In the genomic region with DNA sequence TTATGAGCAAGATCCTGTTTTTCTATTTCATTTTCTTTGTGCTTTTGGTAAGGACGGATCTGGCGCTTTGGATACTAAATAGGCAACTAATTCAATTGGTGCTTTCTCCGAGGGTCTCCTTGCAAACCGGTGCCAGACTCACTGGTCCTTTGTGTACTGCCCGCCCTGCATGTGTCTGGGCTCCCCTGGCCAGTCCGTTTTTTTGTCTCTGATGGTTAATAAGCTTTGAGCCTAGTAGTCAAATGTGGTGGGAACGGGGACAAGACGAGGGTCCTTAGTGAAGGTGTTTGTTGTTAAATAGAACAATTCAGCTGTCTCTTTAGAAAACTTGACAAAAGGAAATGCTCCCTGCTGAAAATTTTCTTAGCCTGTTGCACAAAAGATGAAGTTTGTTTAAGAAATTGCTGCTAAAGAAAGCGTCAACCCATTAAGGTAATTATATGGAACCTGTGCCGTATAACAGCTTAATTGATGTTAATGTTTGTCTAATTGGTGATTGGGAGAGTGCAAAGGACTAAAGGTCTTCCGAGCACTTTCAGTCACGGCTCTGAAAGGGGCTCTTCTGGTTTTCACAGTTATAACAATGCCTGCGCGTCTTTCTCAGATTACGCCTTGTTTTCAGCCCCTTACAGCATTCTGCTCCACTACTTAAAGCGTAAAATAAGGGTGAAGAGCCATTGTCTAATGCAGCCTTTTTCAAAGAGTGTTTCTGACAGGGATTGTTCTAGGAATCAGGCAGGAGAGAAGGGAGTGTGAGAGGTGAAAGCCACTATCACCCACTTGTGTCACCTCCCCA, we compare ENCODE assay signal across 17 cellular contexts.
A peak's percentile ranks its signal among the peaks of the same experiment; 100 is the strongest.
DNase-seq lines count a peak whose midpoint lies in the region; ATAC-seq and TF ChIP-seq lines count a peak whose summit lies in the region.
"Had no signal": no experiment of that assay in that cellular context is flagged by ENCODE, and none has a peak within 500 bp of the region (broad histone marks: within the 10 kb centered on the region; RNA-seq: fewer than 3 reads in every experiment).

No MANE protein-coding gene starts in this region.

- H2BK20ac ChIP-seq in H9 (ENCODE audit: low read depth, low read length, poor library complexity, severe bottlenecking), result peak overlapping the region; percentile 6

- H3K4me1 Mint-ChIP-seq in H9, result peaks cover 0 to 13% of the 10 kb centered on the region in 2 experiments; a peak in 2 of 4 replicates
- no peaks in the 10 kb centered on the region for H3K4me1 Mint-ChIP-seq in naive thymus-derived CD4-positive, alpha-beta T cell
- H3K4me1 Mint-ChIP-seq: stimulated activated naive B cell treated with anti-CD40 and anti-IgM and Interleukin-4, amounts not matched to agents 10 μg/mL and 1 μg/mL and 100 μg/mL, for 72 hours; T-cell had no signal

- ATAC-seq in naive thymus-derived CD4-positive, alpha-beta T cell, result no peak
- no peak for ATAC-seq in HG03097 (IDR thresholded peaks at IDR 0.05; ENCODE audit: low FRiP score, unreplicated experiment)
- ATAC-seq: gastrocnemius medialis; stimulated activated naive B cell treated with anti-CD40 and anti-IgM and Interleukin-4, amounts not matched to agents 10 μg/mL and 1 μg/mL and 100 μg/mL, for 72 hours; T-cell had no signal

- H2BK5ac ChIP-seq in H9 (ENCODE audit: insufficient read length, low read length) (no peak overlapping the region), mesendoderm (ENCODE audit: low read length) (no peak overlapping the region)

- H3K36me3 Mint-ChIP-seq in H9 (ENCODE audit: insufficient read depth in 1 of 3, low read depth in 3 of 3), result peaks cover 0 to 6% (median 0%) of the 10 kb centered on the region in 3 experiments; a peak in 2 of 7 replicates
- no peaks in the 10 kb centered on the region for H3K36me3 Mint-ChIP-seq in naive thymus-derived CD4-positive, alpha-beta T cell
- H3K36me3 Mint-ChIP-seq: stimulated activated naive B cell treated with anti-CD40 and anti-IgM and Interleukin-4, amounts not matched to agents 10 μg/mL and 1 μg/mL and 100 μg/mL, for 72 hours; T-cell had no signal

- no peak overlapping the region for H4K91ac ChIP-seq in H9 (ENCODE audit: insufficient read length, low read depth, low read length)

- no peak overlapping the region for H3T11ph ChIP-seq in H9 (ENCODE audit: low read length)

- no peak overlapping the region for H3K14ac ChIP-seq in H9 (ENCODE audit: insufficient read depth, low read length)

- H2BK15ac ChIP-seq in H9 (ENCODE audit: low read depth, low read length) (no peak overlapping the region), mesendoderm (replicated peaks; ENCODE audit: low read depth) (no peak overlapping the region)

- H3K27me3 ChIP-seq in H9 (ENCODE audit: insufficient read depth, low read length), result no peaks in the 10 kb centered on the region
- H3K27me3 ChIP-seq in mesendoderm (ENCODE audit: insufficient read depth, low read length, poor library complexity), result no peaks in the 10 kb centered on the region
- H3K27me3 ChIP-seq in naive thymus-derived CD4-positive, alpha-beta T cell (ENCODE audit: control insufficient read depth in 2 of 2, insufficient read depth in 2 of 2, low read length in 2 of 2), result no peaks in the 10 kb centered on the region
- H3K27me3 ChIP-seq in uterus, result no peaks in the 10 kb centered on the region
- H3K27me3 ChIP-seq: gastrocnemius medialis, right atrium auricular region, vagina had no signal

- no peaks in the 10 kb centered on the region for H3K23me2 ChIP-seq in H9 (ENCODE audit: insufficient read length, low read depth, low read length, poor library complexity, severe bottlenecking)

- H4K8ac ChIP-seq in H9 (replicated peaks; ENCODE audit: insufficient read length, low read depth, low read length) (no peak overlapping the region), mesendoderm (ENCODE audit: low read depth, low read length) (no peak overlapping the region)

- DNase-seq in H9, result no peak
- DNase-seq in NCI-H2107 (lab: John Stamatoyannopoulos, UW), result peak; percentile 87
- no peak for DNase-seq in astrocyte of the spinal cord (ENCODE audit: low read depth, low spot score)
- DNase-seq in mesendoderm, result peak; percentile 33
- DNase-seq in naive thymus-derived CD4-positive, alpha-beta T cell, result no peak
- no peak for DNase-seq in uterus
- no peak for DNase-seq in NOMO-1 treated with DMSO at 0.1 percent for 48 hours (lab: John Stamatoyannopoulos, UW; ENCODE audit: unreplicated experiment)
- DNase-seq: activated CD4-positive, alpha-beta T cell treated with anti-CD3 and anti-CD28 coated beads for 4 hours; effector CD8-positive, alpha-beta T cell; gastrocnemius medialis; MV-4-11; stimulated activated CD4-positive, alpha-beta T cell treated with anti-CD3 and anti-CD28 coated beads, Interleukin-4, amount 100 ng/mL, for 4 hours; stimulated activated naive B cell treated with anti-CD40 and anti-IgM and Interleukin-4, amounts not matched to agents 10 μg/mL and 1 μg/mL and 100 μg/mL, for 72 hours; T-cell had no signal

- WGBS in H9 (ENCODE audit: extremely low coverage, insufficient read length, low lambda C conversion rate), result no CpG with 5 or more reads among the region's 16 CpGs
- no CpG with 5 or more reads among the region's 16 CpGs for WGBS in mesendoderm (ENCODE audit: extremely low coverage, insufficient coverage, low lambda C conversion rate)

- H2BK120ac ChIP-seq in H9 (ENCODE audit: low read depth, low read length, poor library complexity, severe bottlenecking) (no peak overlapping the region), mesendoderm (ENCODE audit: low read depth, low read length) (no peak overlapping the region)

- H3K79me2 ChIP-seq in H9 (ENCODE audit: insufficient read depth, low read length) (no peaks in the 10 kb centered on the region), mesendoderm (ENCODE audit: control insufficient read depth, insufficient read depth, low read length) (no peaks in the 10 kb centered on the region)

- H4K20me1 ChIP-seq in H9 (ENCODE audit: control insufficient read depth, insufficient read depth, insufficient read length), result no peaks in the 10 kb centered on the region

- H3K27ac Mint-ChIP-seq in H9, result no peak overlapping the region
- no peak overlapping the region for H3K27ac Mint-ChIP-seq in naive thymus-derived CD4-positive, alpha-beta T cell
- H3K27ac Mint-ChIP-seq: stimulated activated naive B cell treated with anti-CD40 and anti-IgM and Interleukin-4, amounts not matched to agents 10 μg/mL and 1 μg/mL and 100 μg/mL, for 72 hours; T-cell had no signal

- peak overlapping the region; percentile 73 for H2AFZ ChIP-seq in H9 (ENCODE audit: low read length)

- H3K4me3 ChIP-seq in astrocyte of the spinal cord (ENCODE audit: low read depth, low read length) (peak overlapping the region; percentile 18), mesendoderm (ENCODE audit: low read length) (no peak overlapping the region), uterus (no peak overlapping the region)
- H3K4me3 ChIP-seq in naive thymus-derived CD4-positive, alpha-beta T cell (ENCODE audit: low read length), result no peak overlapping the region
- H3K4me3 ChIP-seq: gastrocnemius medialis, right atrium auricular region, vagina had no signal

- no peak overlapping the region for H3K9ac ChIP-seq in H9 (ENCODE audit: extremely low read depth, insufficient read length, low read length)
- H3K9ac ChIP-seq in mesendoderm (ENCODE audit: low read length), result no peak overlapping the region

- peaks cover 3% of the 10 kb centered on the region; the same call in 1 of the 2 replicates for H3K27me3 Mint-ChIP-seq in H9 (ENCODE audit: low read depth)
- H3K27me3 Mint-ChIP-seq in naive thymus-derived CD4-positive, alpha-beta T cell, result no peaks in the 10 kb centered on the region
- H3K27me3 Mint-ChIP-seq: stimulated activated naive B cell treated with anti-CD40 and anti-IgM and Interleukin-4, amounts not matched to agents 10 μg/mL and 1 μg/mL and 100 μg/mL, for 72 hours; T-cell had no signal

- no peak overlapping the region for H3K18ac ChIP-seq in H9 (ENCODE audit: insufficient read length, low read depth, low read length)
- no peak overlapping the region for H3K18ac ChIP-seq in mesendoderm (ENCODE audit: low read length)

- intact Hi-C loops in naive thymus-derived CD4-positive, alpha-beta T cell (cut with micrococcal nuclease), result no loop called here
- intact Hi-C loops in uterus (cut with DNase I; ENCODE audit: low total_unique reads), result no loop called here

- H3K4me2 ChIP-seq in H9 (ENCODE audit: insufficient read depth, insufficient read length, low read length), result no peak overlapping the region
- no peak overlapping the region for H3K4me2 ChIP-seq in mesendoderm (ENCODE audit: low read length)

- no peaks in the 10 kb centered on the region for H3K9me3 ChIP-seq in H9 (ENCODE audit: control insufficient read depth, low read depth, low read length)
- H3K9me3 ChIP-seq in naive thymus-derived CD4-positive, alpha-beta T cell (ENCODE audit: control insufficient read depth in 2 of 3, low read length in 3 of 3), result no peaks in the 10 kb centered on the region
- no peaks in the 10 kb centered on the region for H3K9me3 ChIP-seq in uterus
- H3K9me3 ChIP-seq: gastrocnemius medialis, right atrium auricular region, vagina had no signal

- TF ChIP-seq CTCF in H9 (conservative IDR thresholded peaks at IDR 0.05) (no peak), astrocyte of the spinal cord (IDR thresholded peaks at IDR 0.05; ENCODE audit: low read depth, low read length) (no peak), uterus (IDR thresholded peaks at IDR 0.05) (no peak)

- POLR2A ChIA-PET in naive thymus-derived CD4-positive, alpha-beta T cell (lab: Charles Lee), result no interaction called here

- H3K4me3 Mint-ChIP-seq in H9, result no peak overlapping the region
- no peak overlapping the region for H3K4me3 Mint-ChIP-seq in naive thymus-derived CD4-positive, alpha-beta T cell
- H3K4me3 Mint-ChIP-seq: stimulated activated naive B cell treated with anti-CD40 and anti-IgM and Interleukin-4, amounts not matched to agents 10 μg/mL and 1 μg/mL and 100 μg/mL, for 72 hours; T-cell had no signal

- H3K56ac ChIP-seq in H9 (ENCODE audit: insufficient read length, low read depth, low read length), result no peak overlapping the region
- no peak overlapping the region for H3K56ac ChIP-seq in mesendoderm (ENCODE audit: low read length)

- H2BK12ac ChIP-seq in H9 (ENCODE audit: insufficient read length, low read depth, low read length), result no peak overlapping the region

- no peaks in the 10 kb centered on the region for H3K9me3 Mint-ChIP-seq in H9
- H3K9me3 Mint-ChIP-seq in naive thymus-derived CD4-positive, alpha-beta T cell, result peaks cover 0 to 22% (median 4%) of the 10 kb centered on the region in 11 donors
- H3K9me3 Mint-ChIP-seq: stimulated activated naive B cell treated with anti-CD40 and anti-IgM and Interleukin-4, amounts not matched to agents 10 μg/mL and 1 μg/mL and 100 μg/mL, for 72 hours had no signal

- no peak overlapping the region for H4K5ac ChIP-seq in H9 (ENCODE audit: insufficient read length, low read depth, low read length)
- H4K5ac ChIP-seq in mesendoderm (ENCODE audit: low read length), result no peak overlapping the region

- no peak overlapping the region for H2AK5ac ChIP-seq in H9 (ENCODE audit: insufficient read length, low read length)
- no peak overlapping the region for H2AK5ac ChIP-seq in mesendoderm (ENCODE audit: low read length)

- no peak for TF ChIP-seq POLR2A in uterus (IDR thresholded peaks at IDR 0.05)

- H3K4me1 ChIP-seq in H9 (ENCODE audit: insufficient read depth, low read length) (no peaks in the 10 kb centered on the region), mesendoderm (ENCODE audit: control insufficient read depth, low read depth, low read length) (no peaks in the 10 kb centered on the region), uterus (no peaks in the 10 kb centered on the region)
- no peaks in the 10 kb centered on the region for H3K4me1 ChIP-seq in naive thymus-derived CD4-positive, alpha-beta T cell (ENCODE audit: control insufficient read depth in 2 of 2, insufficient read depth in 2 of 2, low read length in 2 of 2)
- H3K4me1 ChIP-seq: gastrocnemius medialis, right atrium auricular region, vagina had no signal

- peak overlapping the region; percentile 8 for H3K27ac ChIP-seq in H9 (ENCODE audit: insufficient read length, low read depth, low read length)
- H3K27ac ChIP-seq in mesendoderm (ENCODE audit: low read depth, low read length), result no peak overlapping the region
- H3K27ac ChIP-seq in naive thymus-derived CD4-positive, alpha-beta T cell (ENCODE audit: low read depth, low read length), result no peak overlapping the region
- no peak overlapping the region for H3K27ac ChIP-seq in uterus
- H3K27ac ChIP-seq: gastrocnemius medialis, right atrium auricular region, vagina had no signal

- H3K23ac ChIP-seq in H9 (ENCODE audit: insufficient read length, low read depth, low read length) (no peak overlapping the region), mesendoderm (ENCODE audit: low read length) (no peak overlapping the region)

- H3K4ac ChIP-seq in H9 (ENCODE audit: low read depth, low read length) (no peak overlapping the region), mesendoderm (ENCODE audit: low read depth, low read length) (no peak overlapping the region)

- H3K36me3 ChIP-seq in mesendoderm (ENCODE audit: control insufficient read depth, insufficient read depth, low read length) (no peaks in the 10 kb centered on the region), uterus (no peaks in the 10 kb centered on the region)
- no peaks in the 10 kb centered on the region for H3K36me3 ChIP-seq in naive thymus-derived CD4-positive, alpha-beta T cell (ENCODE audit: control insufficient read depth in 2 of 3, insufficient read depth in 3 of 3, low read length in 3 of 3)
- H3K36me3 ChIP-seq: gastrocnemius medialis, right atrium auricular region, vagina had no signal

- CTCF ChIA-PET in naive thymus-derived CD4-positive, alpha-beta T cell (lab: Charles Lee), result no interaction called here

- no peaks in the 10 kb centered on the region for H3K79me1 ChIP-seq in H9 (ENCODE audit: insufficient read depth, low read depth, low read length, poor library complexity, severe bottlenecking)
- H3K79me1 ChIP-seq in mesendoderm (ENCODE audit: low read length), result no peaks in the 10 kb centered on the region

- in situ Hi-C loops in astrocyte of the spinal cord (cut with HindIII; ENCODE audit: low sequenced_read_pairs), result no loop called here

Comparison
In these comparisons a context has a peak if more than half of its experiments do, and no peak if none do; other contexts are left out.
1. DNase-seq: peak in NCI-H2107 (single experiment) and mesendoderm (single experiment); none in H9 (single experiment), astrocyte of the spinal cord (single experiment), naive thymus-derived CD4-positive, alpha-beta T cell (0 of 9), uterus (0 of 2) and NOMO-1 treated with DMSO at 0.1 percent for 48 hours (single experiment).